24 cellular contexts compared by ENCODE assay signal in the genomic region with DNA sequence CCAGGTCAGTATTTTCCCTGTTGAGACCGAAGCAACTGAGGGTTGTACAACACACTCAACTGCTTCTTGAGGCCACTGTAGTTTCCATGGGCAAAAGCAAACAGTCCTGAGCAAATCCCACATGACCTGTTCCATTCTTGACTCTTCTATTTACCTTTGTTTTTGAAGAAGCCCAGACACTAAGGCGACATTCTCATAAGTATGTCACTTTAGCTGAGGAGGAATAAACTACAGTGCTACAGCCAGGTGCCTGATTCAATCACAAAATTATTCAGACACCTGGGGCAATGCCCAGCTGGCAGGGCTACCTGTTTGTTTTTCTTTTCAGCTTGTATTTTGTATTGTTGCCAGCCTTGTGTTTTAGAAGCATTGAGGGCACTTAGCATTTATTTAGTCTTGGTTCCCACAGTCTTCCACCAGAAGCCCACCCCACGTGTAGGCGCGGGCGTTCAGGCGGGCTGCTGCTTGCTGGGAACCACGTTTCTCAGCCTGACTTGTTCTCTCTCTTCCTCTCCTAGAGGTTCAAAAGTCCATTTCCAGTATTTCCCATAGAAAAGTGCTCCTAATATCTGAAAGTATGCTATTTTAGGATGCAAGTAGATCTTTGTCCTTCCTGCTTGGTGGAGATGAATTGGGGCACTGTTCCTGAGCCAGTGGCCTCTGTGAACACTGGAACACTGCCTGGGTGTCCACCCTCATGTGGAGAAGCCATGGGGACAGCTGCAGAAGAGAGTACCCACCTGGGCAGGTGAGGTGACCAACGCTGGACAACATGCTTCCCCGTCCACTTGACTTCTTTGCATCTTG.
DNase-seq lines count a peak whose midpoint lies in the region; ATAC-seq, FAIRE-seq and TF ChIP-seq lines count a peak whose summit lies in the region.
"Had no signal": no experiment of that assay in that cellular context is flagged by ENCODE, and none has a peak within 500 bp of the region (broad histone marks: within the 10 kb centered on the region; RNA-seq: fewer than 3 reads in every experiment).

No MANE protein-coding gene starts in this region.

- no peak overlapping the region for H3K27ac Mint-ChIP-seq in activated CD8-positive, alpha-beta T cell treated with anti-CD3 and anti-CD28 coated beads for 36 hours
- H3K27ac Mint-ChIP-seq in Caco-2 (ENCODE audit: unreplicated experiment), result no peak overlapping the region
- H3K27ac Mint-ChIP-seq: immature natural killer cell had no signal

- H2BK120ac ChIP-seq in mesendoderm (ENCODE audit: low read depth, low read length), result no peak overlapping the region

- H3K4me2 ChIP-seq in HepG2 (ENCODE audit: low read depth, low read length) (peak overlapping the region; percentile 5; the same call in 1 of the 2 replicates), mesendoderm (ENCODE audit: low read length) (no peak overlapping the region)
- H3K4me2 ChIP-seq: KMS-11 had no signal

- WGBS in HepG2 (ENCODE audit: low lambda C conversion rate), result 56% methylated on average over 8 of the region's 10 CpGs
- WGBS in mesendoderm (ENCODE audit: extremely low coverage, insufficient coverage, low lambda C conversion rate), result no CpG with 5 or more reads among the region's 10 CpGs

- H3K27me3 ChIP-seq in HepG2 (ENCODE audit: control insufficient read depth in 1 of 2, insufficient read depth in 2 of 2, low read length in 2 of 2) (peaks cover 1 to 16% of the 10 kb centered on the region in 2 experiments; a peak in 2 of 5 replicates), mesendoderm (ENCODE audit: insufficient read depth, low read length, poor library complexity) (no peaks in the 10 kb centered on the region), Caco-2 (replicated peaks; ENCODE audit: control insufficient read depth, insufficient read depth, low read length) (no peaks in the 10 kb centered on the region)

- H2AK5ac ChIP-seq in mesendoderm (ENCODE audit: low read length), result no peak overlapping the region

- no peak overlapping the region for H3K9ac ChIP-seq in HepG2 (ENCODE audit: insufficient read depth, low read depth, low read length)
- no peak overlapping the region for H3K9ac ChIP-seq in mesendoderm (ENCODE audit: low read length)
- H3K9ac ChIP-seq: KMS-11 had no signal

- no peak overlapping the region for H2BK5ac ChIP-seq in mesendoderm (ENCODE audit: low read length)

- POLR2A ChIA-PET in HepG2 (lab: Yijun Ruan, JAX) (no interaction called here), Caco-2 (lab: Charles Lee) (no interaction called here)
- POLR2A ChIA-PET in activated CD8-positive, alpha-beta T cell treated with anti-CD3 and anti-CD28 coated beads for 36 hours (lab: Charles Lee), result no interaction called here

- no peak for TF ChIP-seq RAD21 in HepG2 (CRISPR knock-in tag; IDR thresholded peaks at IDR 0.05)

- DNase-seq in DMS153 (lab: John Stamatoyannopoulos, UW) (peak; percentile 77), NCI-H1092 (lab: John Stamatoyannopoulos, UW) (peak; percentile 27), NCI-H2196 treated with DMSO at 0.1 percent for 48 hours (lab: John Stamatoyannopoulos, UW; ENCODE audit: unreplicated experiment) (peak; percentile 80), HepG2 (ENCODE audit: low spot score) (no peak), mesendoderm (no peak), Caco-2 (no peak)
- no peak for DNase-seq in activated CD8-positive, alpha-beta T cell treated with anti-CD3 and anti-CD28 coated beads for 36 hours
- DNase-seq: activated CD4-positive, alpha-beta T cell treated with anti-CD3 and anti-CD28 coated beads for 4 hours; activated gamma-delta T cell; CD4-positive, alpha-beta memory T cell; effector CD8-positive, alpha-beta T cell; EL; immature natural killer cell; naive thymus-derived CD4-positive, alpha-beta T cell; NCI-H1048; small intestine; stimulated activated CD4-positive, alpha-beta T cell treated with anti-CD3 and anti-CD28 coated beads, Interleukin-4, amount 100 ng/mL, for 1 hour had no signal

- H3K36me3 Mint-ChIP-seq in activated CD8-positive, alpha-beta T cell treated with anti-CD3 and anti-CD28 coated beads for 36 hours (ENCODE audit: low read depth), result no peaks in the 10 kb centered on the region
- H3K36me3 Mint-ChIP-seq in Caco-2 (ENCODE audit: insufficient read depth, unreplicated experiment), result no peaks in the 10 kb centered on the region
- H3K36me3 Mint-ChIP-seq: CD4-positive, alpha-beta memory T cell; immature natural killer cell had no signal

- H3K79me2 ChIP-seq in HepG2 (ENCODE audit: insufficient read depth, low read length) (no peaks in the 10 kb centered on the region), mesendoderm (ENCODE audit: control insufficient read depth, insufficient read depth, low read length) (no peaks in the 10 kb centered on the region)

- in situ Hi-C loops in HepG2 (cut with HindIII; ENCODE audit: extremely low pct_ligation_motif_present, low pct_unique_long_range_greater_than_20kb), result no loop called here

- BruUV-seq in HepG2 (replicated peaks; lab: Mats Ljungman, UMichigan), result no TSS peak
- BruUV-seq in Caco-2 (replicated peaks; lab: Mats Ljungman, UMichigan), result no TSS peak

- TF ChIP-seq EP300 in HepG2 (IDR thresholded peaks at IDR 0.05; ENCODE audit: low read depth in 2 of 2, low read length in 2 of 2) (no peak), HepG2 (CRISPR knock-in tag; IDR thresholded peaks at IDR 0.05; ENCODE audit: borderline replicate concordance) (no peak)

- H4K20me1 ChIP-seq in HepG2 (ENCODE audit: insufficient read depth, low read length), result no peaks in the 10 kb centered on the region

- H3K9me3 Mint-ChIP-seq in activated CD8-positive, alpha-beta T cell treated with anti-CD3 and anti-CD28 coated beads for 36 hours, result peaks cover 2% of the 10 kb centered on the region
- H3K9me3 Mint-ChIP-seq in Caco-2 (ENCODE audit: unreplicated experiment), result no peaks in the 10 kb centered on the region
- H3K9me3 Mint-ChIP-seq: central memory CD8-positive, alpha-beta T cell; immature natural killer cell had no signal

- no peak overlapping the region for H4K5ac ChIP-seq in mesendoderm (ENCODE audit: low read length)

- H3K9me3 ChIP-seq in HepG2 (ENCODE audit: low read length), result no peaks in the 10 kb centered on the region
- no peaks in the 10 kb centered on the region for H3K9me3 ChIP-seq in Caco-2

- no peak overlapping the region for H3K56ac ChIP-seq in mesendoderm (ENCODE audit: low read length)

- H3K27me3 Mint-ChIP-seq in activated CD8-positive, alpha-beta T cell treated with anti-CD3 and anti-CD28 coated beads for 36 hours, result peaks cover 3% of the 10 kb centered on the region
- H3K27me3 Mint-ChIP-seq in Caco-2 (ENCODE audit: insufficient read depth, unreplicated experiment), result no peaks in the 10 kb centered on the region

- no peak overlapping the region for H3K4ac ChIP-seq in mesendoderm (ENCODE audit: low read depth, low read length)

- H3K36me3 ChIP-seq in HepG2 (replicated peaks in 1 of 2; ENCODE audit: control insufficient read depth in 1 of 2, insufficient read depth in 2 of 2, low read length in 2 of 2), result no peaks in the 10 kb centered on the region
- H3K36me3 ChIP-seq in mesendoderm (ENCODE audit: control insufficient read depth, insufficient read depth, low read length), result no peaks in the 10 kb centered on the region
- no peaks in the 10 kb centered on the region for H3K36me3 ChIP-seq in Caco-2 (ENCODE audit: control insufficient read depth, insufficient read depth, low read length)

- H3K4me1 Mint-ChIP-seq in activated CD8-positive, alpha-beta T cell treated with anti-CD3 and anti-CD28 coated beads for 36 hours (ENCODE audit: low read depth), result peaks cover 3% of the 10 kb centered on the region
- H3K4me1 Mint-ChIP-seq in Caco-2 (ENCODE audit: low read depth, unreplicated experiment), result peaks cover 6% of the 10 kb centered on the region
- H3K4me1 Mint-ChIP-seq: CD4-positive, alpha-beta memory T cell; central memory CD8-positive, alpha-beta T cell; immature natural killer cell; naive thymus-derived CD4-positive, alpha-beta T cell had no signal

- peaks cover 39% of the 10 kb centered on the region for H3K4me1 ChIP-seq in HepG2 (ENCODE audit: insufficient read depth, low read length)
- no peaks in the 10 kb centered on the region for H3K4me1 ChIP-seq in mesendoderm (ENCODE audit: control insufficient read depth, low read depth, low read length)
- peaks cover 7% of the 10 kb centered on the region; the same call in 1 of the 2 replicates for H3K4me1 ChIP-seq in Caco-2

- no peak for ATAC-seq in HepG2
- no peak for ATAC-seq in HG02588 (IDR thresholded peaks at IDR 0.05; ENCODE audit: unreplicated experiment)
- ATAC-seq in activated CD8-positive, alpha-beta T cell treated with anti-CD3 and anti-CD28 coated beads for 36 hours, result no peak
- ATAC-seq: HCT116; naive thymus-derived CD4-positive, alpha-beta T cell had no signal

- H3K4me3 ChIP-seq in HepG2 (replicated peaks in 1 of 3; ENCODE audit: insufficient read depth in 1 of 3, low read depth in 2 of 3, low read length in 3 of 3) (no peak overlapping the region), mesendoderm (ENCODE audit: low read length) (no peak overlapping the region), Caco-2 (ENCODE audit: low read depth, low read length) (no peak overlapping the region)

- H3K79me1 ChIP-seq in mesendoderm (ENCODE audit: low read length), result no peaks in the 10 kb centered on the region

- FAIRE-seq in HepG2 (lab: Jason Lieb, UNC), result no peak
- FAIRE-seq: GM19239, small intestine, TTC549 had no signal

- intact Hi-C loops in HepG2 (cut with micrococcal nuclease; ENCODE audit: unreplicated experiment), result no loop called here
- intact Hi-C loops in activated CD8-positive, alpha-beta T cell treated with anti-CD3 and anti-CD28 coated beads for 36 hours (cut with micrococcal nuclease), result no loop called here
- intact Hi-C loops in Caco-2 (cut with micrococcal nuclease; ENCODE audit: unreplicated experiment), result no loop called here

- no peak overlapping the region for H3K27ac ChIP-seq in HepG2 (ENCODE audit: extremely low read length, insufficient read depth, low read length)
- H3K27ac ChIP-seq in mesendoderm (ENCODE audit: low read depth, low read length), result no peak overlapping the region
- H3K27ac ChIP-seq: KMS-11, RWPE1 had no signal

- no peak overlapping the region for H2AFZ ChIP-seq in HepG2 (ENCODE audit: low read length)

- CTCF ChIA-PET in HepG2 (lab: Yijun Ruan, JAX; ENCODE audit: low intra/inter-chr PET ratio, low total read pairs) (no interaction called here), Caco-2 (lab: Charles Lee) (no interaction called here)
- CTCF ChIA-PET in activated CD8-positive, alpha-beta T cell treated with anti-CD3 and anti-CD28 coated beads for 36 hours (lab: Charles Lee), result no interaction called here

- H4K8ac ChIP-seq in mesendoderm (ENCODE audit: low read depth, low read length), result no peak overlapping the region

- TF ChIP-seq CTCF in HepG2 (CRISPR knock-in tag; IDR thresholded peaks at IDR 0.05), result no peak
- no peak for TF ChIP-seq CTCF in activated CD8-positive, alpha-beta T cell treated with anti-CD3 and anti-CD28 coated beads for 36 hours (IDR thresholded peaks at IDR 0.05)
- no peak for TF ChIP-seq CTCF in Caco-2 (IDR thresholded peaks at IDR 0.05; ENCODE audit: insufficient read depth in 1 of 2, low read depth in 1 of 2, low read length in 1 of 2, severe bottlenecking in 1 of 2, unreplicated experiment in 1 of 2)

- no peak overlapping the region for H3K4me3 Mint-ChIP-seq in activated CD8-positive, alpha-beta T cell treated with anti-CD3 and anti-CD28 coated beads for 36 hours
- H3K4me3 Mint-ChIP-seq in Caco-2 (ENCODE audit: unreplicated experiment), result no peak overlapping the region
- H3K4me3 Mint-ChIP-seq: CD4-positive, alpha-beta memory T cell; central memory CD8-positive, alpha-beta T cell; immature natural killer cell; naive thymus-derived CD4-positive, alpha-beta T cell had no signal

- H2BK15ac ChIP-seq in mesendoderm (replicated peaks; ENCODE audit: low read depth), result no peak overlapping the region

- no peak overlapping the region for H3K18ac ChIP-seq in mesendoderm (ENCODE audit: low read length)

- TF ChIP-seq POLR2A in HepG2 (IDR thresholded peaks at IDR 0.05; ENCODE audit: insufficient read depth in 1 of 2, low read depth in 2 of 2, low read length in 2 of 2), result no peak

- H3K23ac ChIP-seq in mesendoderm (ENCODE audit: low read length), result no peak overlapping the region

Comparison
In these comparisons a context has a peak if more than half of its experiments do, and no peak if none do; other contexts are left out.
1. DNase-seq: peak in DMS153 (single experiment), NCI-H1092 (single experiment) and NCI-H2196 treated with DMSO at 0.1 percent for 48 hours (single experiment); none in HepG2 (single experiment), activated CD8-positive, alpha-beta T cell treated with anti-CD3 and anti-CD28 coated beads for 36 hours (single experiment), mesendoderm (single experiment) and Caco-2 (0 of 2).